Comparison of ENCODE assay signal across 18 cellular contexts in the genomic region with DNA sequence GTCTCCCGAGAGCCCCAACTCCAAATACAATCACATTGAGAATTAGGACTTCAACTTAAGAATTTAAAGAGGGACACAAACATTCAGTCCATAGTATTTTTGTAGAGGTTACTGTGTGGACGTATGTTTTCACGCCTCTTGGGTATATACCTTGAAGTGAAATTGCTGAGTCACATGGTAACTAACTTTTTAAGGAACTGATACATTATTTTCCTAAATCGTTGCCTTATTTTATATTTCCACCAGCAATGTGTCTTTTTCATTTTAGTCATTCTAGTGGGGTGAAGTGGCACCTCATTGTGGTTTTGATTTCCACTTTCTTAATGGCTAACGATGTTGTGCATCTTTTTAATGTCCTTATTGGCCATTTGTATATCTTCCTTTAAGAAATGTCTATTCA. TPM values are rescaled to one million over a fixed set of nuclear protein-coding genes. Genes with fewer than 3 reads are reported as not detected.
DNase-seq lines count a peak whose midpoint lies in the region; ATAC-seq and TF ChIP-seq lines count a peak whose summit lies in the region.
"Had no signal": no experiment of that assay in that cellular context is flagged by ENCODE, and none has a peak within 500 bp of the region (broad histone marks: within the 10 kb centered on the region; RNA-seq: fewer than 3 reads in every experiment).

No MANE protein-coding gene starts in this region.

- in situ Hi-C loops in GM13976 (cut with MboI; ENCODE audit: low sequenced_read_pairs, unreplicated experiment), result no loop called here

- CTCF ChIA-PET in GM10248 (lab: Yijun Ruan, JAX), result no interaction called here

- no peaks in the 10 kb centered on the region for H3K9me3 Mint-ChIP-seq in natural killer cell treated with Interleukin-12 subunit alpha and Interleukin-12 subunit beta and Interleukin-15 and Interleukin-18, amount 100 ng/mL, for 72 hours
- H3K9me3 Mint-ChIP-seq: effector memory CD8-positive, alpha-beta T cell had no signal

- peaks cover 1% of the 10 kb centered on the region for H3K36me3 Mint-ChIP-seq in natural killer cell treated with Interleukin-12 subunit alpha and Interleukin-12 subunit beta and Interleukin-15 and Interleukin-18, amount 100 ng/mL, for 72 hours

- peak overlapping the region; percentile 29 to 57 for H3K27ac Mint-ChIP-seq in natural killer cell treated with Interleukin-12 subunit alpha and Interleukin-12 subunit beta and Interleukin-15 and Interleukin-18, amount 100 ng/mL, for 72 hours

- DNase-seq in SIG-M5 treated with dmso at 0.1 percent for 504 hours (lab: John Stamatoyannopoulos, UW; ENCODE audit: unreplicated experiment) (peak; percentile 11), SIG-M5 (lab: John Stamatoyannopoulos, UW) (no peak), NCI-H2081 treated with DMSO at 0.1 percent for 48 hours (lab: John Stamatoyannopoulos, UW) (no peak), GM10248 (ENCODE audit: extremely low spot score) (no peak), GM13976 (ENCODE audit: low spot score) (no peak)
- DNase-seq in natural killer cell treated with Interleukin-12 subunit alpha and Interleukin-12 subunit beta and Interleukin-15 and Interleukin-18, amount 100 ng/mL, for 72 hours (ENCODE audit: low spot score), result no peak
- DNase-seq: 8988T; activated CD8-positive, alpha-beta memory T cell treated with anti-CD3 and anti-CD28 coated beads for 24 hours; activated naive CD4-positive, alpha-beta T cell; Caco-2; effector memory CD8-positive, alpha-beta T cell; foreskin fibroblast; NCI-H1930; NCI-H69; ovary; SJCRH30 had no signal

- no peaks in the 10 kb centered on the region for H3K27me3 Mint-ChIP-seq in natural killer cell treated with Interleukin-12 subunit alpha and Interleukin-12 subunit beta and Interleukin-15 and Interleukin-18, amount 100 ng/mL, for 72 hours
- H3K27me3 Mint-ChIP-seq: effector memory CD8-positive, alpha-beta T cell had no signal

- TF ChIP-seq CTCF in GM10248 (IDR thresholded peaks at IDR 0.05; ENCODE audit: control extremely low read depth, extremely low read depth, low read depth, missing control alignments), result no peak
- TF ChIP-seq CTCF in GM13976 (IDR thresholded peaks at IDR 0.05; ENCODE audit: borderline replicate concordance, control extremely low read depth, extremely low read depth, insufficient read depth, missing control alignments), result no peak

- ATAC-seq in GM21717 (IDR thresholded peaks at IDR 0.05; ENCODE audit: unreplicated experiment), result peak; percentile 79
- ATAC-seq in HG03565 (IDR thresholded peaks at IDR 0.05; ENCODE audit: unreplicated experiment), result peak; percentile 54
- peak in 1 of 2 donors; percentile 76 for ATAC-seq in natural killer cell treated with Interleukin-12 subunit alpha and Interleukin-12 subunit beta and Interleukin-15 and Interleukin-18, amount 100 ng/mL, for 72 hours
- ATAC-seq: effector memory CD8-positive, alpha-beta T cell had no signal

- H3K4me1 Mint-ChIP-seq in natural killer cell treated with Interleukin-12 subunit alpha and Interleukin-12 subunit beta and Interleukin-15 and Interleukin-18, amount 100 ng/mL, for 72 hours (ENCODE audit: low read depth in 2 of 2), result peaks cover 31 to 37% of the 10 kb centered on the region in 2 donors

- POLR2A ChIA-PET in GM10248 (lab: Yijun Ruan, JAX), result no interaction called here

- peak overlapping the region; percentile 56 for H3K4me3 Mint-ChIP-seq in natural killer cell treated with Interleukin-12 subunit alpha and Interleukin-12 subunit beta and Interleukin-15 and Interleukin-18, amount 100 ng/mL, for 72 hours
- H3K4me3 Mint-ChIP-seq: effector memory CD8-positive, alpha-beta T cell had no signal

RNA-seq across cellular contexts. Expression of a gene that starts 11.8 kb away (rescaled TPM):
- total RNA-seq in natural killer cell treated with Interleukin-12 subunit alpha and Interleukin-12 subunit beta and Interleukin-15 and Interleukin-18, amount 100 ng/mL, for 72 hours, result 10 to 100 TPM; 49.6 to 72.9 TPM

RNA-seq across cellular contexts. Expression of a gene that starts 25.2 kb away (rescaled TPM):
- total RNA-seq in natural killer cell treated with Interleukin-12 subunit alpha and Interleukin-12 subunit beta and Interleukin-15 and Interleukin-18, amount 100 ng/mL, for 72 hours, result 100 to 1,000 TPM in 1 of 2 donors, 10 to 100 TPM in 1; 56.4 to 110 TPM

RNA-seq across cellular contexts. Expression of a gene that starts 25.2 kb away (rescaled TPM):
- total RNA-seq in natural killer cell treated with Interleukin-12 subunit alpha and Interleukin-12 subunit beta and Interleukin-15 and Interleukin-18, amount 100 ng/mL, for 72 hours, result 10 to 100 TPM; 45.5 to 61.7 TPM
